ENCODE assay signal across 16 cellular contexts in the genomic region with DNA sequence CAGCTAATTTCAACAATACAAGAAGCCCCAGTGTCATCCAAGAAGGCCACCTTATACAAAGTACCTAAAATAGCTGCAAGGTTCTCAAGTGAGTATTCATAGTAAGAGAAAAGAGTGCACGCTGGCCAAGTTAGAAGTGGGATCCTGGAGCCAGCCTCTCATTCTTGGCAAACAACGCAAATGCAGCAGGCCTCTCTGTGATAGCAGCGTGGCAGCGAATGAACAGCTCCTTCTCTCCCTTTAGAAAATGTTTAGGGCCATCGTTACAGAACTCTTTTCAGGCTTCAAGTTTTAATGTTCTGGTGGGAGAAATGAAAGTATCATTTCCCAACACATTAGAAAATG.
DNase-seq lines count a peak whose midpoint lies in the region; TF ChIP-seq lines count a peak whose summit lies in the region.
"Had no signal": no experiment of that assay in that cellular context is flagged by ENCODE, and none has a peak within 500 bp of the region (broad histone marks: within the 10 kb centered on the region; RNA-seq: fewer than 3 reads in every experiment).

No MANE protein-coding gene starts in this region.

- H3K9me3 ChIP-seq in left ventricle myocardium inferior (replicated peaks) (peaks cover 2% of the 10 kb centered on the region), skeletal muscle satellite cell (replicated peaks; ENCODE audit: low read length) (no peaks in the 10 kb centered on the region)
- H3K9me3 ChIP-seq: HAP-1 had no signal

- peaks cover 5% of the 10 kb centered on the region for H3K4me1 ChIP-seq in left ventricle myocardium inferior
- H3K4me1 ChIP-seq in skeletal muscle satellite cell (ENCODE audit: control insufficient read depth, insufficient read depth, low read length), result peaks cover 30% of the 10 kb centered on the region
- H3K4me1 ChIP-seq: HAP-1 had no signal

- H3K9ac ChIP-seq in skeletal muscle satellite cell (ENCODE audit: low read depth, low read length), result peak overlapping the region; percentile 68

- intact Hi-C loops in left ventricle myocardium inferior (cut with micrococcal nuclease), result no loop called here

- H3K36me3 ChIP-seq in left ventricle myocardium inferior, result no peaks in the 10 kb centered on the region
- no peaks in the 10 kb centered on the region for H3K36me3 ChIP-seq in skeletal muscle satellite cell (ENCODE audit: insufficient read depth, low read length)
- H3K36me3 ChIP-seq: HAP-1 had no signal

- peak overlapping the region; percentile 59 for H3K4me2 ChIP-seq in skeletal muscle satellite cell (ENCODE audit: low read length)

- no peak for TF ChIP-seq CTCF in astrocyte of the spinal cord (IDR thresholded peaks at IDR 0.05; ENCODE audit: low read depth, low read length)
- TF ChIP-seq CTCF in left ventricle myocardium inferior (IDR thresholded peaks at IDR 0.05; ENCODE audit: borderline replicate concordance), result no peak

- DNase-seq in NCI-H446 (lab: John Stamatoyannopoulos, UW), result peak; percentile 42 to 71
- peak; percentile 53 for DNase-seq in astrocyte of the spinal cord (ENCODE audit: low read depth, low spot score)
- DNase-seq in left ventricle myocardium inferior, result peak; percentile 56
- DNase-seq in NCI-H1417 treated with DMSO at 0.1 percent for 48 hours (lab: John Stamatoyannopoulos, UW), result no peak
- DNase-seq in NCI-H2081 (lab: John Stamatoyannopoulos, UW), result no peak
- DNase-seq in NCI-H1048 (lab: John Stamatoyannopoulos, UW), result no peak
- DNase-seq: activated naive CD4-positive, alpha-beta T cell treated with anti-CD3 and anti-CD28 coated beads, Interleukin-2, amount 50 U/mL, for 16 hours; activated T-cell treated with anti-CD3 and anti-CD28 coated beads for 4 hours; Karpas-422; NCI-H146; NCI-H510A treated with DMSO at 0.1 percent for 48 hours; OCI-M1; retina; stimulated activated CD4-positive, alpha-beta T cell treated with anti-CD3 and anti-CD28 coated beads, Interleukin-1b, Interleukin-23, amount 100 ng/mL, for 48 hours had no signal

- peak overlapping the region; percentile 89 for H3K27ac ChIP-seq in left ventricle myocardium inferior (replicated peaks)

- in situ Hi-C loops in astrocyte of the spinal cord (cut with HindIII; ENCODE audit: low sequenced_read_pairs), result no loop called here

- H3K27me3 ChIP-seq in left ventricle myocardium inferior (ENCODE audit: low read depth), result no peaks in the 10 kb centered on the region
- H3K27me3 ChIP-seq in skeletal muscle satellite cell (ENCODE audit: control insufficient read depth, insufficient read depth, low read length), result no peaks in the 10 kb centered on the region

- H3K4me3 ChIP-seq in astrocyte of the spinal cord (ENCODE audit: low read depth, low read length) (no peak overlapping the region), left ventricle myocardium inferior (peak overlapping the region; percentile 38), skeletal muscle satellite cell (ENCODE audit: low read length) (peak overlapping the region; percentile 35)
- H3K4me3 ChIP-seq: HAP-1 had no signal

Comparison
In these comparisons a context has a peak if more than half of its experiments do, and no peak if none do; other contexts are left out.
1. DNase-seq: peak in NCI-H446 (2 of 2), astrocyte of the spinal cord (single experiment) and left ventricle myocardium inferior (single experiment); none in NCI-H1417 treated with DMSO at 0.1 percent for 48 hours (single experiment), NCI-H2081 (0 of 2) and NCI-H1048 (single experiment).